1 cellular context compared by ENCODE assay signal in genomic region chr17:55323518-55324295, GRCh38.
TF ChIP-seq lines count a peak whose summit lies in the region.

No MANE protein-coding gene starts in this region.

TF ChIP-seq in HepG2, 621 proteins besides CTCF, POLR2A, EP300 and RAD21 (continued from another document):
- TF ChIP-seq DMTF1 (CRISPR knock-in tag; IDR thresholded peaks at IDR 0.05) (no peak), NAIF1 (CRISPR knock-in tag; IDR thresholded peaks at IDR 0.05; ENCODE audit: borderline replicate concordance) (no peak), IRF9 (CRISPR knock-in tag; IDR thresholded peaks at IDR 0.05; ENCODE audit: borderline replicate concordance) (no peak), RXRA (CRISPR knock-in tag; IDR thresholded peaks at IDR 0.05) (no peak), ZFP36 (IDR thresholded peaks at IDR 0.05; ENCODE audit: borderline replicate concordance, low read depth, low read length, partially characterized antibody) (no peak), NPAS2 (CRISPR knock-in tag; IDR thresholded peaks at IDR 0.05; ENCODE audit: borderline replicate concordance) (no peak), PAF1 (CRISPR knock-in tag; IDR thresholded peaks at IDR 0.05) (peak; percentile 57), NCOA5 (CRISPR knock-in tag; IDR thresholded peaks at IDR 0.05) (peak; percentile 90; the same call in 1 of the 2 replicates), ZNF562 (CRISPR knock-in tag; IDR thresholded peaks at IDR 0.05; ENCODE audit: borderline replicate concordance) (no peak), ZNF253 (CRISPR knock-in tag; IDR thresholded peaks at IDR 0.05; ENCODE audit: borderline replicate concordance) (no peak), ZNF484 (CRISPR knock-in tag; IDR thresholded peaks at IDR 0.05; ENCODE audit: borderline replicate concordance, low read depth) (no peak), ATF4 (CRISPR knock-in tag; IDR thresholded peaks at IDR 0.05) (no peak), ZNF225 (CRISPR knock-in tag; IDR thresholded peaks at IDR 0.05) (no peak), ZNF577 (CRISPR knock-in tag; IDR thresholded peaks at IDR 0.05; ENCODE audit: borderline replicate concordance, low read depth) (no peak), PRDM4 (CRISPR knock-in tag; IDR thresholded peaks at IDR 0.05; ENCODE audit: borderline replicate concordance) (no peak), FOSL1 (CRISPR knock-in tag; IDR thresholded peaks at IDR 0.05; ENCODE audit: borderline replicate concordance) (no peak), AKAP8 (CRISPR knock-in tag; IDR thresholded peaks at IDR 0.05) (no peak), KDM5B (CRISPR knock-in tag; IDR thresholded peaks at IDR 0.05; ENCODE audit: borderline replicate concordance) (0 out of 2 replicates have a peak, but pooled peaks have one; percentile 13), POLR2AphosphoS2 (IDR thresholded peaks at IDR 0.05; ENCODE audit: low read depth, low read length) (peak; percentile 31; the same call in 1 of the 2 replicates), DRAP1 (CRISPR knock-in tag; IDR thresholded peaks at IDR 0.05) (no peak), ZNF460 (CRISPR knock-in tag; IDR thresholded peaks at IDR 0.05; ENCODE audit: borderline replicate concordance) (no peak), ZNF383 (CRISPR knock-in tag; IDR thresholded peaks at IDR 0.05; ENCODE audit: borderline replicate concordance) (peak; percentile 31; the same call in 1 of the 2 replicates), POGK (CRISPR knock-in tag; conservative IDR thresholded peaks at IDR 0.05) (0 out of 2 replicates have a peak, but pooled peaks have one; percentile 32), EED (CRISPR knock-in tag; IDR thresholded peaks at IDR 0.05) (no peak), ZNF792 (CRISPR knock-in tag; IDR thresholded peaks at IDR 0.05) (no peak; the same call in 1 of the 2 replicates), MLXIP (CRISPR knock-in tag; IDR thresholded peaks at IDR 0.05; ENCODE audit: borderline replicate concordance) (peak; percentile 23; the same call in 1 of the 2 replicates), ZBED4 (CRISPR knock-in tag; IDR thresholded peaks at IDR 0.05; ENCODE audit: borderline replicate concordance) (no peak), RNF2 (conservative IDR thresholded peaks at IDR 0.05; ENCODE audit: low read depth) (no peak), CHD2 (IDR thresholded peaks at IDR 0.05; ENCODE audit: low read depth, low read length) (no peak), ZNF33B (CRISPR knock-in tag; IDR thresholded peaks at IDR 0.05) (no peak), SUZ12 (IDR thresholded peaks at IDR 0.05; ENCODE audit: low read depth, low read length) (no peak), PREB (CRISPR knock-in tag; IDR thresholded peaks at IDR 0.05) (no peak), ADNP (CRISPR knock-in tag; IDR thresholded peaks at IDR 0.05) (no peak), ZNF138 (CRISPR knock-in tag; IDR thresholded peaks at IDR 0.05; ENCODE audit: low read depth) (no peak), ZNF180 (CRISPR knock-in tag; IDR thresholded peaks at IDR 0.05; ENCODE audit: borderline replicate concordance, low read depth) (no peak), RXRB (CRISPR knock-in tag; IDR thresholded peaks at IDR 0.05; ENCODE audit: borderline replicate concordance) (no peak), ETS1 (CRISPR knock-in tag; IDR thresholded peaks at IDR 0.05) (no peak), POLR2G (IDR thresholded peaks at IDR 0.05; ENCODE audit: low read depth, low read length) (peak; percentile 76), ZBTB38 (CRISPR knock-in tag; IDR thresholded peaks at IDR 0.05) (peak; percentile 90)
